ENCODE assay signal across 8 cellular contexts in the genomic region with DNA sequence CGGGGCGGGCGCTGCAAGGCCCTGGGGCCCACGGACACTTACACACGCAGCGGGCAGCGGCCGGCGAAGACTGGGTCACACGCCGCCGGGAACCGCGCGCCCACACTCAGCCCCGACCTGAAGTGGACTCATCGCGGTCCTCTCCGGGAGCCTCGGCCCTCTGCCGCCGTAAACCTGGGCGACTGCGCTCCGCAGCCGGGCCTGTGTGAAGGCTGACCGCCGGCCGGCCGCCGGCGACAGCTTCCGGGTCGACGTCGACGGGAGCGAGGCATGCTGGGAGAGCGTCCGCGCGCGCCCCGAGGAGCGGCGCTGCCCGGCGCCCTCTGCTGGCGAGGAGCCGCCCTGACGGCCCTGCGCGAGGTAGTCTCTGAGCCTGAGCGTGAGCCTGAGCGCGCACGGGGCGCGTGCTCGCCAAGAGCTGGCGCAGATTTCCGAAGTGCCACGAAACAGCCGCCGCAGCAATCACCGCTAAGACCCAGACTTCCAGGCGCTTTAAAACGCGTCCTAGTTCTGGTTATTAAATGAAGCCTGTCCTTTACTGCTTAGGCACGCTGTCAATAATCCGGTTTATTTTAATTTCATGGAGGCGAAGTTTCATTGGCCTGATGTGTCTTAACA. TPM values are rescaled to one million over a fixed set of nuclear protein-coding genes. Genes with fewer than 3 reads are reported as not detected.
A peak's percentile ranks its signal among the peaks of the same experiment; 100 is the strongest.
DNase-seq lines count a peak whose midpoint lies in the region; ATAC-seq and TF ChIP-seq lines count a peak whose summit lies in the region.

A gene with protein sequence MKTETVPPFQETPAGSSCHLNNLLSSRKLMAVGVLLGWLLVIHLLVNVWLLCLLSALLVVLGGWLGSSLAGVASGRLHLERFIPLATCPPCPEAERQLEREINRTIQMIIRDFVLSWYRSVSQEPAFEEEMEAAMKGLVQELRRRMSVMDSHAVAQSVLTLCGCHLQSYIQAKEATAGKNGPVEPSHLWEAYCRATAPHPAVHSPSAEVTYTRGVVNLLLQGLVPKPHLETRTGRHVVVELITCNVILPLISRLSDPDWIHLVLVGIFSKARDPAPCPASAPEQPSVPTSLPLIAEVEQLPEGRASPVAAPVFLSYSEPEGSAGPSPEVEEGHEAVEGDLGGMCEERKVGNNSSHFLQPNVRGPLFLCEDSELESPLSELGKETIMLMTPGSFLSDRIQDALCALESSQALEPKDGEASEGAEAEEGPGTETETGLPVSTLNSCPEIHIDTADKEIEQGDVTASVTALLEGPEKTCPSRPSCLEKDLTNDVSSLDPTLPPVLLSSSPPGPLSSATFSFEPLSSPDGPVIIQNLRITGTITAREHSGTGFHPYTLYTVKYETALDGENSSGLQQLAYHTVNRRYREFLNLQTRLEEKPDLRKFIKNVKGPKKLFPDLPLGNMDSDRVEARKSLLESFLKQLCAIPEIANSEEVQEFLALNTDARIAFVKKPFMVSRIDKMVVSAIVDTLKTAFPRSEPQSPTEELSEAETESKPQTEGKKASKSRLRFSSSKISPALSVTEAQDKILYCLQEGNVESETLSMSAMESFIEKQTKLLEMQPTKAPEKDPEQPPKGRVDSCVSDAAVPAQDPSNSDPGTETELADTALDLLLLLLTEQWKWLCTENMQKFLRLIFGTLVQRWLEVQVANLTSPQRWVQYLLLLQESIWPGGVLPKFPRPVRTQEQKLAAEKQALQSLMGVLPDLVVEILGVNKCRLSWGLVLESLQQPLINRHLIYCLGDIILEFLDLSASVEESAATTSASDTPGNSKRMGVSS (minus strand): TSS at position 242 of the 618 bp plus-strand sequence. CDS start 540 bp downstream, outside the sequence.

- CTCF ChIA-PET in T-cell (lab: Charles Lee): interaction anchor here (0.6 to 1.5 kb wide), 10 partner anchors 10 to 485 kb away, joined by 3 to 5 read pairs (median 3); no protein-coding TSS in a partner anchor

- peak within 1 kb of the TSS; percentile 97 for H3K4me3 ChIP-seq in GM12875 (ENCODE audit: low read depth, low read length)
- peak within 1 kb of the TSS; percentile 59 to 99 (median 94) for H3K4me3 ChIP-seq in heart left ventricle

- no peaks in the 10 kb centered on the region for H3K9me3 ChIP-seq in heart left ventricle

- TF ChIP-seq CTCF in GM12875 (IDR thresholded peaks at IDR 0.05; ENCODE audit: borderline replicate concordance, insufficient read depth, low read depth, low read length): peak; percentile 99
- peak; percentile 93 to 100 (median 98) for TF ChIP-seq CTCF in heart left ventricle (IDR thresholded peaks at IDR 0.05)
- peak; percentile 98 for TF ChIP-seq CTCF in type B pancreatic cell (conservative IDR thresholded peaks at IDR 0.05)

- peak; percentile 57 to 88 for TF ChIP-seq POLR2A in heart left ventricle (IDR thresholded peaks at IDR 0.05)

- H3K4me1 Mint-ChIP-seq in T-cell (peaks cover 12 to 48% (median 37%) of the 10 kb centered on the region in 3 donors), type B pancreatic cell (ENCODE audit: unreplicated experiment) (peaks cover 14% of the 10 kb centered on the region)

- peaks cover 0 to 40% (median 31%) of the 10 kb centered on the region in 9 donors for H3K36me3 ChIP-seq in heart left ventricle

- H3K27me3 ChIP-seq in heart left ventricle: no peaks in the 10 kb centered on the region

- H3K4me3 Mint-ChIP-seq in T-cell: peak within 1 kb of the TSS; percentile 82 to 84 (median 83)
- H3K4me3 Mint-ChIP-seq in type B pancreatic cell: peak within 1 kb of the TSS; percentile 88

- peaks cover 33% of the 10 kb centered on the region for H3K36me3 Mint-ChIP-seq in T-cell
- peaks cover 10% of the 10 kb centered on the region for H3K36me3 Mint-ChIP-seq in type B pancreatic cell

- peak within 1 kb of the TSS; percentile 90 to 94 for H3K27ac Mint-ChIP-seq in T-cell
- peak within 1 kb of the TSS; percentile 72 for H3K27ac Mint-ChIP-seq in type B pancreatic cell

- H3K9me3 Mint-ChIP-seq in T-cell (peaks cover 5 to 25% (median 8%) of the 10 kb centered on the region in 3 donors), type B pancreatic cell (no peaks in the 10 kb centered on the region)

- intact Hi-C loops in heart left ventricle (cut with DNase I): loop anchor here in 1 of 10 donors (10.0 kb wide), 1 partner anchor 1022 kb away; a partner anchor contains a TSS
- intact Hi-C loops in posterior cingulate gyrus (cut with DNase I): no loop called here

- ATAC-seq in HG02642 (IDR thresholded peaks at IDR 0.05; ENCODE audit: poor library complexity, unreplicated experiment) (peak; percentile 99), T-cell (replicated peaks in 1 of 4) (peak; percentile 99 to 100 (median 99)), heart left ventricle (peak; percentile 95 to 99 (median 98))

- H3K4me1 ChIP-seq in heart left ventricle: peaks cover 0 to 42% (median 26%) of the 10 kb centered on the region in 12 donors

- DNase-seq in NCI-H1105 (lab: John Stamatoyannopoulos, UW) (peak; percentile 92), T-cell (peak; percentile 78 to 91 (median 86)), heart left ventricle (peak; percentile 93 to 97 (median 94)), posterior cingulate gyrus (peak; percentile 88 to 99 (median 92)), type B pancreatic cell (ENCODE audit: extremely low spot score, unreplicated experiment) (peak; percentile 96)

- H3K27ac ChIP-seq in adipose tissue (ENCODE audit: low read depth, low read length): no peak within 1 kb of the TSS
- peak within 1 kb of the TSS in 11 of 12 donors; percentile 74 to 94 (median 88) for H3K27ac ChIP-seq in heart left ventricle

- POLR2A ChIA-PET in T-cell (lab: Charles Lee): interaction anchor here in 1 of 2 donors (0.6 kb wide), 1 partner anchor 639 kb away, joined by 3 read pairs; no protein-coding TSS in a partner anchor

- H3K27me3 Mint-ChIP-seq in T-cell: peaks cover 11 to 13% of the 10 kb centered on the region in 2 donors
- peaks cover 34% of the 10 kb centered on the region for H3K27me3 Mint-ChIP-seq in type B pancreatic cell

- WGBS in adipose tissue, 3 donors: 0 to 1% (median 1%) methylated on average over 71 to 72 of the region's 72 CpGs
- WGBS in heart left ventricle, 4 donors: 0 to 2% (median 1%) methylated on average over 12 to 72 of the region's 72 CpGs

RNA-seq across cellular contexts. Expression of the gene that starts here (rescaled TPM):
- total RNA-seq in T-cell: 10 to 100 TPM; 42.7 to 61.1 (median 57.2) TPM
- 10 to 100 TPM; 14.2 to 35.5 (median 16.2) TPM for polyA plus RNA-seq in adipose tissue
- total RNA-seq in heart left ventricle: 100 to 1,000 TPM in 1 of 9 donors, 10 to 100 TPM in 8; 35.3 to 121 (median 58.3) TPM
- polyA plus RNA-seq in heart left ventricle: 10 to 100 TPM; 10.8 to 37.0 TPM
- total RNA-seq in type B pancreatic cell (ENCODE audit: low replicate concordance): 44.0 and 48.0 TPM in 2 replicates
